28 cellular contexts compared by ENCODE assay signal in genomic region chr13:90890435-90890834, GRCh38.
"Had no signal": no experiment of that assay in that cellular context is flagged by ENCODE, and none has a peak within 500 bp of the region (broad histone marks: within the 10 kb centered on the region; RNA-seq: fewer than 3 reads in every experiment).

No MANE protein-coding gene starts in this region.

- H3K4me1 ChIP-seq: neural progenitor cell, parathyroid adenoma, vagina had no signal

- H2AFZ ChIP-seq: parathyroid adenoma had no signal

- FAIRE-seq: astrocyte, TTC549 had no signal

- H3K4me2 ChIP-seq: neural progenitor cell had no signal

- H3K36me3 ChIP-seq: brain microvascular endothelial cell, neural progenitor cell, thoracic aorta, vagina had no signal

- H3K4me3 Mint-ChIP-seq: activated naive CD8-positive, alpha-beta T cell treated with anti-CD3 and anti-CD28 coated beads, Interleukin-2, amount 10 ng/mL, durations not matched to agents 7 days and 5 days; effector memory CD8-positive, alpha-beta T cell; memory B cell; natural killer cell; neural progenitor cell; T-helper 2 cell treated with Interferon-gamma antibody and Interleukin-4, amounts not matched to agents 5 μg/mL and 100 μg/mL, for 36 hours; type B pancreatic cell had no signal

- H3K9me3 Mint-ChIP-seq: activated naive CD8-positive, alpha-beta T cell treated with anti-CD3 and anti-CD28 coated beads, Interleukin-2, amount 10 ng/mL, durations not matched to agents 7 days and 5 days; neural progenitor cell; T-helper 2 cell treated with Interferon-gamma antibody and Interleukin-4, amounts not matched to agents 5 μg/mL and 100 μg/mL, for 36 hours; type B pancreatic cell had no signal

- H3K27me3 Mint-ChIP-seq: activated naive CD8-positive, alpha-beta T cell treated with anti-CD3 and anti-CD28 coated beads, Interleukin-2, amount 10 ng/mL, durations not matched to agents 7 days and 5 days; effector memory CD8-positive, alpha-beta T cell; memory B cell; type B pancreatic cell had no signal

- H3K27ac ChIP-seq: brain microvascular endothelial cell, neural progenitor cell, parathyroid adenoma, thoracic aorta, vagina, VCaP had no signal

- H3K27me3 ChIP-seq: brain microvascular endothelial cell, neural progenitor cell, vagina had no signal

- H3K9ac ChIP-seq: neural progenitor cell, parathyroid adenoma had no signal

- H3K79me2 ChIP-seq: parathyroid adenoma had no signal

- H3K27ac Mint-ChIP-seq: activated naive CD8-positive, alpha-beta T cell treated with anti-CD3 and anti-CD28 coated beads, Interleukin-2, amount 10 ng/mL, durations not matched to agents 7 days and 5 days; effector memory CD8-positive, alpha-beta T cell; memory B cell; natural killer cell; neural progenitor cell; T-helper 2 cell treated with Interferon-gamma antibody and Interleukin-4, amounts not matched to agents 5 μg/mL and 100 μg/mL, for 36 hours; type B pancreatic cell had no signal

- H3K4me1 Mint-ChIP-seq: activated naive CD8-positive, alpha-beta T cell treated with anti-CD3 and anti-CD28 coated beads, Interleukin-2, amount 10 ng/mL, durations not matched to agents 7 days and 5 days; memory B cell; natural killer cell had no signal

- H3K36me3 Mint-ChIP-seq: activated naive CD8-positive, alpha-beta T cell treated with anti-CD3 and anti-CD28 coated beads, Interleukin-2, amount 10 ng/mL, durations not matched to agents 7 days and 5 days; memory B cell; natural killer cell; neural progenitor cell; type B pancreatic cell had no signal

- DNase-seq: activated CD4-positive, alpha-beta T cell treated with anti-CD3 and anti-CD28 coated beads for 4 hours; activated CD4-positive, alpha-beta T cell treated with anti-CD3 and anti-CD28 coated beads, Interleukin-2, amount 50 U/mL, for 4 hours; activated CD8-positive, alpha-beta memory T cell treated with anti-CD3 and anti-CD28 coated beads for 24 hours; activated effector memory CD4-positive, alpha-beta T cell treated with Interleukin-2 at 50 U/mL for 16 hours; activated naive CD4-positive, alpha-beta T cell treated with Interleukin-2 at 50 U/mL for 16 hours; activated naive CD8-positive, alpha-beta T cell treated with anti-CD3 and anti-CD28 coated beads, Interleukin-2, amount 10 ng/mL, durations not matched to agents 7 days and 5 days; brain microvascular endothelial cell; caudate nucleus; cortex of kidney; effector memory CD8-positive, alpha-beta T cell; foreskin fibroblast; head of caudate nucleus; natural killer cell; occipital lobe; right cardiac atrium; stimulated activated CD4-positive, alpha-beta T cell treated with anti-CD3 and anti-CD28 coated beads, Interleukin-2, amount 100 ng/mL, for 48 hours; stimulated activated naive CD8-positive, alpha-beta T cell treated with anti-CD3 and anti-CD28 coated beads, Interleukin-15, Interleukin-2, amounts not matched to agents 100 U/mL and 50 U/mL, for 24 hours; T-helper 1 cell had no signal

- H3K4me3 ChIP-seq: neural progenitor cell, thoracic aorta, vagina had no signal

- ATAC-seq: effector memory CD8-positive, alpha-beta T cell; natural killer cell; right cardiac atrium; stimulated activated naive CD8-positive, alpha-beta T cell treated with anti-CD3 and anti-CD28 coated beads, Interleukin-15, Interleukin-2, amounts not matched to agents 100 U/mL and 50 U/mL, for 24 hours had no signal

- H3K9me3 ChIP-seq: thoracic aorta, vagina had no signal
